ENCODE assay signal across 8 cellular contexts in the genomic region with DNA sequence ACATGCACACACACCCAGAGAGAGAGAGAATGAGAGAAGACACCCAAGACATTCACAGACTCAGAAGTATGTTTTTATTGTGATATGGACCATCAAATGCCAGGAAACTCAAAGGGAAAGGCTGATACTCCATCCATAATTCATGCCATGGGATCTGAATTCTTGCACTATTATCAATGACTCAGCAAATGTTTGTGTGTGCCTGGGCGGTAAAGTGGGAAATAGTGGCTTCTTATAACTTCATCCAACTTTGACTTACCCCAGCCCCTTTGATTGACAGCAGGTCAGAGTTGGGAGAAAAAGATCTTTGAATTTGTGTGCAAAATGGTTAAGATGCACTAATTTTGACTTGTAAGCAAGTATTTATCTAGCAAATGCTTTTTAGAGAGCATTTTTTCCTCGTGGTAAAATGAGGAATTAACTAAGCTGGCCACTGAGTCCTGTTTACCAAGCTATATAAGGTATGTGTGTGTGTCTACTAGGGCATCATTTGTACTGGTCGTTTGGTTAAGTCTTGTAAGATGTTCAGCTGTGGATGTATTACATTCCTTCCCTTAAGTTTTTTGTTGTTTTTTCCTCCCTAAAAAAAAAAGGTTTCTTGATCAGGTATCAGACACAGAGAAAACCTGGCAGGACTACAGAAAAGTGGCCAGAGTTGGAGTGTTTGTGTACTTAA. TPM values are rescaled to one million over a fixed set of nuclear protein-coding genes. Genes with fewer than 3 reads are reported as not detected.
DNase-seq lines count a peak whose midpoint lies in the region; ATAC-seq and TF ChIP-seq lines count a peak whose summit lies in the region.

No MANE protein-coding gene starts in this region.

- no peaks in the 10 kb centered on the region for H3K9me3 ChIP-seq in heart left ventricle
- no peaks in the 10 kb centered on the region for H3K9me3 ChIP-seq in mucosa of stomach (ENCODE audit: control insufficient read depth, low read length)
- no peaks in the 10 kb centered on the region for H3K9me3 ChIP-seq in gastrocnemius medialis

- TF ChIP-seq CTCF in heart left ventricle (IDR thresholded peaks at IDR 0.05) = no peak
- TF ChIP-seq CTCF in coronary artery (IDR thresholded peaks at IDR 0.05) = no peak
- TF ChIP-seq CTCF in gastrocnemius medialis (IDR thresholded peaks at IDR 0.05 in 4 of 5, conservative IDR thresholded peaks at IDR 0.05 in 1 of 5) = no peak

- WGBS in heart left ventricle, 4 donors = 31 to 40% (median 35%) methylated on average over 3 of the region's 3 CpGs
- WGBS in urinary bladder = 16% methylated on average over 3 of the region's 3 CpGs

- peak overlapping the region in 5 of 12 donors; percentile 20 to 41 (median 29) for H3K4me3 ChIP-seq in heart left ventricle
- peak overlapping the region; percentile 26 for H3K4me3 ChIP-seq in coronary artery
- no peak overlapping the region for H3K4me3 ChIP-seq in mucosa of stomach (ENCODE audit: low read length)
- peak overlapping the region; percentile 7 for H3K4me3 ChIP-seq in urinary bladder (ENCODE audit: low read depth, low read length)
- H3K4me3 ChIP-seq in gastrocnemius medialis = peak overlapping the region in 2 of 4 donors; percentile 15 to 18

- ATAC-seq in heart left ventricle = no peak
- ATAC-seq in Right ventricle myocardium inferior = no peak
- no peak for ATAC-seq in gastrocnemius medialis

- H3K4me1 ChIP-seq in heart left ventricle (peaks cover 0 to 35% (median 11%) of the 10 kb centered on the region in 12 donors), mucosa of stomach (ENCODE audit: control insufficient read depth, insufficient read depth, low read length) (peaks cover 58% of the 10 kb centered on the region), urinary bladder (ENCODE audit: insufficient read depth) (no peaks in the 10 kb centered on the region), gastrocnemius medialis (peaks cover 5 to 6% of the 10 kb centered on the region in 2 donors)

- intact Hi-C loops in heart left ventricle (cut with DNase I) (loop anchor here in 6 of 10 donors (5.0 to 10.0 kb wide), 5 partner anchors 121 to 261 kb away; no protein-coding TSS in a partner anchor), Right ventricle myocardium inferior (cut with DNase I) (loop anchor here (10.0 kb wide), 2 partner anchors 211 to 261 kb away; no protein-coding TSS in a partner anchor), gastrocnemius medialis (cut with DNase I; ENCODE audit: low total_unique reads) (loop anchor here (5.0 to 10.0 kb wide), 2 partner anchors 181 to 253 kb away; no protein-coding TSS in a partner anchor)

- H3K27ac ChIP-seq in heart left ventricle = peak overlapping the region in 7 of 12 donors; percentile 13 to 48 (median 20)
- H3K27ac ChIP-seq in coronary artery = peak overlapping the region; percentile 25 to 76
- H3K27ac ChIP-seq in urinary bladder (ENCODE audit: low read depth) = no peak overlapping the region
- peak overlapping the region in 2 of 4 donors; percentile 16 to 65 for H3K27ac ChIP-seq in gastrocnemius medialis

- peak overlapping the region; percentile 37 for H3K9ac ChIP-seq in mucosa of stomach (ENCODE audit: low read length)

- H3K36me3 ChIP-seq in heart left ventricle (peaks cover 0 to 4% (median 0%) of the 10 kb centered on the region in 9 donors), mucosa of stomach (ENCODE audit: control insufficient read depth, insufficient read depth, low read length) (no peaks in the 10 kb centered on the region), urinary bladder (ENCODE audit: insufficient read depth) (no peaks in the 10 kb centered on the region), gastrocnemius medialis (no peaks in the 10 kb centered on the region)

- in situ Hi-C loops in gastrocnemius medialis (cut with MboI; ENCODE audit: low sequenced_read_pairs in 4 of 4) = no loop called here

- DNase-seq in heart left ventricle = no peak
- DNase-seq in Right ventricle myocardium inferior (ENCODE audit: missing footprints) = no peak
- DNase-seq in coronary artery (ENCODE audit: low spot score) = no peak
- no peak for DNase-seq in gastrocnemius medialis
- no peak for DNase-seq in COLO829 (ENCODE audit: low spot score)
- no peak for DNase-seq in Kasumi-1 (lab: John Stamatoyannopoulos, UW)

- peaks cover 0 to 21% (median 0%) of the 10 kb centered on the region in 9 donors for H3K27me3 ChIP-seq in heart left ventricle
- no peaks in the 10 kb centered on the region for H3K27me3 ChIP-seq in mucosa of stomach (ENCODE audit: control insufficient read depth, insufficient read depth, low read length)
- H3K27me3 ChIP-seq in gastrocnemius medialis = peaks cover 6 to 18% (median 7%) of the 10 kb centered on the region in 3 donors

- TF ChIP-seq POLR2A in heart left ventricle (IDR thresholded peaks at IDR 0.05) (no peak), gastrocnemius medialis (IDR thresholded peaks at IDR 0.05) (no peak)

RNA-seq across cellular contexts. Expression of a gene that starts 3.1 kb away (rescaled TPM):
- total RNA-seq in heart left ventricle (10 to 100 TPM in 8 of 9 donors, 1 to 10 TPM in 1; 8.4 to 90.7 (median 39.0) TPM), Right ventricle myocardium inferior (12.5 TPM), urinary bladder (85.8 TPM), gastrocnemius medialis (10 to 100 TPM in 3 of 4 donors, 1 to 10 TPM in 1; 5.1 to 33.6 (median 17.6) TPM)
- polyA plus RNA-seq in heart left ventricle (10 to 100 TPM in 1 of 2 donors, 1 to 10 TPM in 1; 7.8 to 65.6 TPM), urinary bladder (506 TPM)
